In the genomic region with DNA sequence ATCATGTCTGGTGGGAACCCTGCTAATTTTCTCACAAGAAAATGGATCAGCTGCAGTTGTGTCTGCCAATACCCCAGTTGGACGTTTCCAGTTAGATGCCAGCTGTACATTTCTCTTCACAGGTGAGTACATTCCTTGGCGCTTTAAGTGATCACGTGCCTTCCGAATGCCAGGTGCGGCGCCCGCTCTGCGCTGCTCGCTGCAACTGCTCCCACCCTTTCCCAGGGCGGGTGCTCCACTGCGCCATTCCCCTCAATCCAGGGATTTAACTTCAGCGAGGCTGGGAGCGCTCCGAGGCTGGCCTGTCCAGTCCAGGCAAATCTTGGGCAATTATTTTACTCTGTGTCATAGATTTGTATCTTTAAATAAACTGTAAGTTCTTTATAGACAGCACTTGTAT, we compare ENCODE assay signal across 23 cellular contexts.
"Had no signal": no experiment of that assay in that cellular context is flagged by ENCODE, and none has a peak within 500 bp of the region (broad histone marks: within the 10 kb centered on the region; RNA-seq: fewer than 3 reads in every experiment).

No MANE protein-coding gene starts in this region.

- H3K36me3 ChIP-seq: gastrocnemius medialis, left ventricle myocardium inferior, thoracic aorta had no signal

- H3K27ac ChIP-seq: gastrocnemius medialis, left ventricle myocardium inferior, skin epidermis, thoracic aorta, VCaP had no signal

- H3K27me3 ChIP-seq: gastrocnemius medialis had no signal

- H3K9me3 ChIP-seq: gastrocnemius medialis, mucosa of descending colon, thoracic aorta had no signal

- DNase-seq: activated CD4-positive, alpha-beta T cell treated with anti-CD3 and anti-CD28 coated beads for 4 hours; activated CD4-positive, alpha-beta T cell treated with anti-CD3 and anti-CD28 coated beads, Interleukin-2, amount 50 U/mL, for 4 hours; activated naive CD4-positive, alpha-beta T cell; activated T-cell treated with anti-CD3 and anti-CD28 coated beads for 4 hours; activated T-cell treated with anti-CD3 and anti-CD28 coated beads, Interleukin-2, amount 50 U/mL, for 72 hours; effector CD8-positive, alpha-beta T cell; erythroblast; gastrocnemius medialis; glutamatergic neuron; left ventricle myocardium inferior; mesendoderm; mucosa of descending colon; retina; stimulated activated CD4-positive, alpha-beta T cell treated with anti-CD3 and anti-CD28 coated beads, Interleukin-4, amount 100 ng/mL, for 24 hours; trophoblast cell had no signal

- H3K4me3 ChIP-seq: gastrocnemius medialis, left ventricle myocardium inferior, lung, mucosa of descending colon, skin epidermis, thoracic aorta had no signal

- H3K4me1 ChIP-seq: left ventricle myocardium inferior had no signal

- ATAC-seq: activated naive CD4-positive, alpha-beta T cell treated with anti-CD3 and anti-CD28 coated beads, Interleukin-2, amount 50 U/mL, for 72 hours; activated T-cell treated with anti-CD3 and anti-CD28 coated beads, Interleukin-2, amount 50 U/mL, for 72 hours; gastrocnemius medialis; mucosa of descending colon; natural killer cell treated with Interleukin-12 subunit alpha and Interleukin-12 subunit beta and Interleukin-15 and Interleukin-18, amount 100 ng/mL, for 72 hours; sciatic nerve; stimulated activated effector memory CD8-positive, alpha-beta T cell treated with anti-CD3 and anti-CD28 coated beads, Interleukin-12 subunit alpha, Interleukin-12 subunit beta, amount 100 ng/mL, for 72 hours had no signal
